1 cellular context compared by ENCODE assay signal in genomic region chr19:3243851-3244700, GRCh38.
TF ChIP-seq lines count a peak whose summit lies in the region.

No MANE protein-coding gene starts in this region.

TF ChIP-seq in HepG2, 621 proteins besides CTCF, POLR2A, EP300 and RAD21 (continued from another document and continues in another):
- no peak for TF ChIP-seq BCLAF1 (IDR thresholded peaks at IDR 0.05)
- TF ChIP-seq ZSCAN12 (CRISPR knock-in tag; IDR thresholded peaks at IDR 0.05), result no peak
- TF ChIP-seq ZNF331 (CRISPR knock-in tag; IDR thresholded peaks at IDR 0.05), result peak; percentile 79; the same call in 1 of the 2 replicates
- TF ChIP-seq, protein P1, sequence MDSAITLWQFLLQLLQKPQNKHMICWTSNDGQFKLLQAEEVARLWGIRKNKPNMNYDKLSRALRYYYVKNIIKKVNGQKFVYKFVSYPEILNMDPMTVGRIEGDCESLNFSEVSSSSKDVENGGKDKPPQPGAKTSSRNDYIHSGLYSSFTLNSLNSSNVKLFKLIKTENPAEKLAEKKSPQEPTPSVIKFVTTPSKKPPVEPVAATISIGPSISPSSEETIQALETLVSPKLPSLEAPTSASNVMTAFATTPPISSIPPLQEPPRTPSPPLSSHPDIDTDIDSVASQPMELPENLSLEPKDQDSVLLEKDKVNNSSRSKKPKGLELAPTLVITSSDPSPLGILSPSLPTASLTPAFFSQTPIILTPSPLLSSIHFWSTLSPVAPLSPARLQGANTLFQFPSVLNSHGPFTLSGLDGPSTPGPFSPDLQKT (CRISPR knock-in tag; IDR thresholded peaks at IDR 0.05; ENCODE audit: borderline replicate concordance), result no peak
- TF ChIP-seq ETV6 (CRISPR knock-in tag; conservative IDR thresholded peaks at IDR 0.05), result no peak
- TF ChIP-seq BCL6 (CRISPR knock-in tag; IDR thresholded peaks at IDR 0.05), result no peak
- no peak for TF ChIP-seq ZFY (CRISPR knock-in tag; IDR thresholded peaks at IDR 0.05)
- TF ChIP-seq, protein P2, sequence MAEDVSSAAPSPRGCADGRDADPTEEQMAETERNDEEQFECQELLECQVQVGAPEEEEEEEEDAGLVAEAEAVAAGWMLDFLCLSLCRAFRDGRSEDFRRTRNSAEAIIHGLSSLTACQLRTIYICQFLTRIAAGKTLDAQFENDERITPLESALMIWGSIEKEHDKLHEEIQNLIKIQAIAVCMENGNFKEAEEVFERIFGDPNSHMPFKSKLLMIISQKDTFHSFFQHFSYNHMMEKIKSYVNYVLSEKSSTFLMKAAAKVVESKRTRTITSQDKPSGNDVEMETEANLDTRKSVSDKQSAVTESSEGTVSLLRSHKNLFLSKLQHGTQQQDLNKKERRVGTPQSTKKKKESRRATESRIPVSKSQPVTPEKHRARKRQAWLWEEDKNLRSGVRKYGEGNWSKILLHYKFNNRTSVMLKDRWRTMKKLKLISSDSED (CRISPR knock-in tag; IDR thresholded peaks at IDR 0.05), result 0 out of 2 replicates have a peak, but pooled peaks have one; percentile 16
- TF ChIP-seq SIX1 (CRISPR knock-in tag; IDR thresholded peaks at IDR 0.05; ENCODE audit: borderline replicate concordance), result no peak
- no peak for TF ChIP-seq TBX3 (IDR thresholded peaks at IDR 0.05; ENCODE audit: borderline replicate concordance)
- TF ChIP-seq ZBTB7A (CRISPR knock-in tag; IDR thresholded peaks at IDR 0.05), result no peak
- TF ChIP-seq, protein P3, sequence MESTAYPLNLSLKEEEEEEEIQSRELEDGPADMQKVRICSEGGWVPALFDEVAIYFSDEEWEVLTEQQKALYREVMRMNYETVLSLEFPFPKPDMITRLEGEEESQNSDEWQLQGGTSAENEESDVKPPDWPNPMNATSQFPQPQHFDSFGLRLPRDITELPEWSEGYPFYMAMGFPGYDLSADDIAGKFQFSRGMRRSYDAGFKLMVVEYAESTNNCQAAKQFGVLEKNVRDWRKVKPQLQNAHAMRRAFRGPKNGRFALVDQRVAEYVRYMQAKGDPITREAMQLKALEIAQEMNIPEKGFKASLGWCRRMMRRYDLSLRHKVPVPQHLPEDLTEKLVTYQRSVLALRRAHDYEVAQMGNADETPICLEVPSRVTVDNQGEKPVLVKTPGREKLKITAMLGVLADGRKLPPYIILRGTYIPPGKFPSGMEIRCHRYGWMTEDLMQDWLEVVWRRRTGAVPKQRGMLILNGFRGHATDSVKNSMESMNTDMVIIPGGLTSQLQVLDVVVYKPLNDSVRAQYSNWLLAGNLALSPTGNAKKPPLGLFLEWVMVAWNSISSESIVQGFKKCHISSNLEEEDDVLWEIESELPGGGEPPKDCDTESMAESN (CRISPR knock-in tag; conservative IDR thresholded peaks at IDR 0.05), result no peak
- no peak for TF ChIP-seq ZFP36L1 (CRISPR knock-in tag; IDR thresholded peaks at IDR 0.05)
- no peak for TF ChIP-seq ZNF598 (CRISPR knock-in tag; IDR thresholded peaks at IDR 0.05; ENCODE audit: borderline replicate concordance)
- TF ChIP-seq PCBP1 (IDR thresholded peaks at IDR 0.05; ENCODE audit: borderline replicate concordance, low read depth, low read length), result no peak
- peak; percentile 72; the same call in 1 of the 2 replicates for TF ChIP-seq ZNF605 (CRISPR knock-in tag; IDR thresholded peaks at IDR 0.05)
- TF ChIP-seq, protein P4, sequence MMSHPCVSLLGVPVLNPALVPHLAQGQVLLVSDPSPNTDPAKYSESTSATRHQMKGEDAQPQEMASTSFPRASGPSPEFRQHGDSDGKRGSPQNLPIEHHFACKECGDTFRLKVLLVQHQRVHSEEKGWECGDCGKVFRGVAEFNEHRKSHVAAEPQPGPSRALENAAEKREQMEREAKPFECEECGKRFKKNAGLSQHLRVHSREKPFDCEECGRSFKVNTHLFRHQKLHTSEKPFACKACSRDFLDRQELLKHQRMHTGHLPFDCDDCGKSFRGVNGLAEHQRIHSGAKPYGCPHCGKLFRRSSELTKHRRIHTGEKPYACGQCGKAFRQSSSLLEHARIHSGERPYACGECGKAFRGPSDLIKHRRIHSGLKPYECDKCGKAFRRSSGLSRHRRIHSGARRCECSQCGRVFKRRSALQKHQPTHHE (CRISPR knock-in tag; IDR thresholded peaks at IDR 0.05; ENCODE audit: borderline replicate concordance), result no peak
- TF ChIP-seq, protein P5, sequence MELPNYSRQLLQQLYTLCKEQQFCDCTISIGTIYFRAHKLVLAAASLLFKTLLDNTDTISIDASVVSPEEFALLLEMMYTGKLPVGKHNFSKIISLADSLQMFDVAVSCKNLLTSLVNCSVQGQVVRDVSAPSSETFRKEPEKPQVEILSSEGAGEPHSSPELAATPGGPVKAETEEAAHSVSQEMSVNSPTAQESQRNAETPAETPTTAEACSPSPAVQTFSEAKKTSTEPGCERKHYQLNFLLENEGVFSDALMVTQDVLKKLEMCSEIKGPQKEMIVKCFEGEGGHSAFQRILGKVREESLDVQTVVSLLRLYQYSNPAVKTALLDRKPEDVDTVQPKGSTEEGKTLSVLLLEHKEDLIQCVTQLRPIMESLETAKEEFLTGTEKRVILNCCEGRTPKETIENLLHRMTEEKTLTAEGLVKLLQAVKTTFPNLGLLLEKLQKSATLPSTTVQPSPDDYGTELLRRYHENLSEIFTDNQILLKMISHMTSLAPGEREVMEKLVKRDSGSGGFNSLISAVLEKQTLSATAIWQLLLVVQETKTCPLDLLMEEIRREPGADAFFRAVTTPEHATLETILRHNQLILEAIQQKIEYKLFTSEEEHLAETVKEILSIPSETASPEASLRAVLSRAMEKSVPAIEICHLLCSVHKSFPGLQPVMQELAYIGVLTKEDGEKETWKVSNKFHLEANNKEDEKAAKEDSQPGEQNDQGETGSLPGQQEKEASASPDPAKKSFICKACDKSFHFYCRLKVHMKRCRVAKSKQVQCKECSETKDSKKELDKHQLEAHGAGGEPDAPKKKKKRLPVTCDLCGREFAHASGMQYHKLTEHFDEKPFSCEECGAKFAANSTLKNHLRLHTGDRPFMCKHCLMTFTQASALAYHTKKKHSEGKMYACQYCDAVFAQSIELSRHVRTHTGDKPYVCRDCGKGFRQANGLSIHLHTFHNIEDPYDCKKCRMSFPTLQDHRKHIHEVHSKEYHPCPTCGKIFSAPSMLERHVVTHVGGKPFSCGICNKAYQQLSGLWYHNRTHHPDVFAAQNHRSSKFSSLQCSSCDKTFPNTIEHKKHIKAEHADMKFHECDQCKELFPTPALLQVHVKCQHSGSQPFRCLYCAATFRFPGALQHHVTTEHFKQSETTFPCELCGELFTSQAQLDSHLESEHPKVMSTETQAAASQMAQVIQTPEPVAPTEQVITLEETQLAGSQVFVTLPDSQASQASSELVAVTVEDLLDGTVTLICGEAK (IDR thresholded peaks at IDR 0.05), result no peak
- TF ChIP-seq, protein P5 (CRISPR knock-in tag; IDR thresholded peaks at IDR 0.05), result 0 out of 2 replicates have a peak, but pooled peaks have one; percentile 64
- TF ChIP-seq EED (CRISPR knock-in tag; IDR thresholded peaks at IDR 0.05), result no peak
- TF ChIP-seq DNMT1 (CRISPR knock-in tag; IDR thresholded peaks at IDR 0.05), result no peak
- TF ChIP-seq, protein P6, sequence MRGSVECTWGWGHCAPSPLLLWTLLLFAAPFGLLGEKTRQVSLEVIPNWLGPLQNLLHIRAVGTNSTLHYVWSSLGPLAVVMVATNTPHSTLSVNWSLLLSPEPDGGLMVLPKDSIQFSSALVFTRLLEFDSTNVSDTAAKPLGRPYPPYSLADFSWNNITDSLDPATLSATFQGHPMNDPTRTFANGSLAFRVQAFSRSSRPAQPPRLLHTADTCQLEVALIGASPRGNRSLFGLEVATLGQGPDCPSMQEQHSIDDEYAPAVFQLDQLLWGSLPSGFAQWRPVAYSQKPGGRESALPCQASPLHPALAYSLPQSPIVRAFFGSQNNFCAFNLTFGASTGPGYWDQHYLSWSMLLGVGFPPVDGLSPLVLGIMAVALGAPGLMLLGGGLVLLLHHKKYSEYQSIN (CRISPR knock-in tag; IDR thresholded peaks at IDR 0.05; ENCODE audit: borderline replicate concordance), result no peak
- no peak for TF ChIP-seq AHR (CRISPR knock-in tag; IDR thresholded peaks at IDR 0.05)
- TF ChIP-seq YEATS4 (CRISPR knock-in tag; IDR thresholded peaks at IDR 0.05; ENCODE audit: borderline replicate concordance), result no peak
- no peak for TF ChIP-seq EEA1 (CRISPR knock-in tag; IDR thresholded peaks at IDR 0.05; ENCODE audit: borderline replicate concordance)
- no peak for TF ChIP-seq ZSCAN20 (CRISPR knock-in tag; IDR thresholded peaks at IDR 0.05; ENCODE audit: borderline replicate concordance)
- TF ChIP-seq MTA3 (CRISPR knock-in tag; IDR thresholded peaks at IDR 0.05), result no peak
- no peak for TF ChIP-seq MAFK (conservative IDR thresholded peaks at IDR 0.05 in 1 of 2, IDR thresholded peaks at IDR 0.05 in 1 of 2; ENCODE audit: low read length in 2 of 2)
- TF ChIP-seq MIER2 (CRISPR knock-in tag; IDR thresholded peaks at IDR 0.05), result peak; percentile 98
- TF ChIP-seq STAG1 (CRISPR knock-in tag; IDR thresholded peaks at IDR 0.05), result no peak
- TF ChIP-seq ZNF563 (CRISPR knock-in tag; IDR thresholded peaks at IDR 0.05), result no peak; the same call in 1 of the 2 replicates
- no peak for TF ChIP-seq ZNF260 (CRISPR knock-in tag; IDR thresholded peaks at IDR 0.05; ENCODE audit: borderline replicate concordance, low read depth)
- TF ChIP-seq HDAC2 (CRISPR knock-in tag; IDR thresholded peaks at IDR 0.05), result peak; percentile 45; the same call in 1 of the 2 replicates
- no peak for TF ChIP-seq MAFF (IDR thresholded peaks at IDR 0.05; ENCODE audit: low read depth, low read length)
- TF ChIP-seq KLF12 (CRISPR knock-in tag; IDR thresholded peaks at IDR 0.05; ENCODE audit: borderline replicate concordance), result no peak
- TF ChIP-seq SP140L (CRISPR knock-in tag; IDR thresholded peaks at IDR 0.05; ENCODE audit: borderline replicate concordance), result no peak
- TF ChIP-seq, protein P7, sequence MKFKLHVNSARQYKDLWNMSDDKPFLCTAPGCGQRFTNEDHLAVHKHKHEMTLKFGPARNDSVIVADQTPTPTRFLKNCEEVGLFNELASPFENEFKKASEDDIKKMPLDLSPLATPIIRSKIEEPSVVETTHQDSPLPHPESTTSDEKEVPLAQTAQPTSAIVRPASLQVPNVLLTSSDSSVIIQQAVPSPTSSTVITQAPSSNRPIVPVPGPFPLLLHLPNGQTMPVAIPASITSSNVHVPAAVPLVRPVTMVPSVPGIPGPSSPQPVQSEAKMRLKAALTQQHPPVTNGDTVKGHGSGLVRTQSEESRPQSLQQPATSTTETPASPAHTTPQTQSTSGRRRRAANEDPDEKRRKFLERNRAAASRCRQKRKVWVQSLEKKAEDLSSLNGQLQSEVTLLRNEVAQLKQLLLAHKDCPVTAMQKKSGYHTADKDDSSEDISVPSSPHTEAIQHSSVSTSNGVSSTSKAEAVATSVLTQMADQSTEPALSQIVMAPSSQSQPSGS (CRISPR knock-in tag; IDR thresholded peaks at IDR 0.05), result 0 out of 2 replicates have a peak, but pooled peaks have one; percentile 34
